In genomic region chr2:233013650-233014049, GRCh38 we compare ENCODE assay signal across 24 cellular contexts. TPM values are rescaled to one million over a fixed set of nuclear protein-coding genes. Genes with fewer than 3 reads are reported as not detected.
DNase-seq lines count a peak whose midpoint lies in the region; ATAC-seq and TF ChIP-seq lines count a peak whose summit lies in the region.
"Had no signal": no experiment of that assay in that cellular context is flagged by ENCODE, and none has a peak within 500 bp of the region (broad histone marks: within the 10 kb centered on the region; RNA-seq: fewer than 3 reads in every experiment).

No MANE protein-coding gene starts in this region.

- TF ChIP-seq CTCF in WTC11 (IDR thresholded peaks at IDR 0.05): no peak
- TF ChIP-seq CTCF in colonic mucosa (IDR thresholded peaks at IDR 0.05): no peak
- TF ChIP-seq CTCF in right lobe of liver (IDR thresholded peaks at IDR 0.05): no peak
- no peak for TF ChIP-seq CTCF in stomach (IDR thresholded peaks at IDR 0.05)

- 11% methylated on average over 1 of the region's 1 CpG for WGBS in right lobe of liver (ENCODE audit: insufficient coverage, low coverage, low lambda C conversion rate, missing lambda C conversion rate)
- 30 to 74% (median 40%) methylated on average over 1 of the region's 1 CpG for WGBS in stomach, 5 donors

- no peaks in the 10 kb centered on the region for H3K36me3 ChIP-seq in colonic mucosa
- H3K36me3 ChIP-seq in right lobe of liver: no peaks in the 10 kb centered on the region
- no peaks in the 10 kb centered on the region for H3K36me3 ChIP-seq in stomach

- CTCF ChIA-PET in WTC11 (lab: Charles Lee) (no interaction called here), T-cell (lab: Charles Lee) (no interaction called here)

- H3K9me3 Mint-ChIP-seq in WTC11: peaks cover 5% of the 10 kb centered on the region
- peaks cover 0 to 6% (median 4%) of the 10 kb centered on the region in 3 donors for H3K9me3 Mint-ChIP-seq in T-cell

- TF ChIP-seq POLR2A in right lobe of liver (IDR thresholded peaks at IDR 0.05) (no peak), stomach (IDR thresholded peaks at IDR 0.05) (no peak)

- H3K9me3 ChIP-seq in colonic mucosa: no peaks in the 10 kb centered on the region
- H3K9me3 ChIP-seq in right lobe of liver: no peaks in the 10 kb centered on the region
- peaks cover 0 to 6% (median 3%) of the 10 kb centered on the region in 4 donors for H3K9me3 ChIP-seq in stomach

- H3K4me3 ChIP-seq in colonic mucosa (no peak overlapping the region), right lobe of liver (peak overlapping the region in 1 of 3 donors; percentile 56), stomach (no peak overlapping the region)
- H3K4me3 ChIP-seq: GM23248 had no signal

- H3K4me1 ChIP-seq in colonic mucosa (no peaks in the 10 kb centered on the region), right lobe of liver (peaks cover 0 to 17% (median 0%) of the 10 kb centered on the region in 4 donors), stomach (peaks cover 0 to 22% (median 10%) of the 10 kb centered on the region in 4 donors)

- H3K9ac ChIP-seq in colonic mucosa (ENCODE audit: low read depth in 2 of 2, low read length in 2 of 2): peak overlapping the region in 1 of 2 donors; percentile 75
- H3K9ac ChIP-seq: GM23248 had no signal

- POLR2A ChIA-PET in WTC11 (lab: Charles Lee): no interaction called here
- POLR2A ChIA-PET in T-cell (lab: Charles Lee): no interaction called here

- H3K27ac Mint-ChIP-seq in WTC11 (no peak overlapping the region), T-cell (no peak overlapping the region)
- H3K27ac Mint-ChIP-seq: CD4-positive, alpha-beta memory T cell had no signal

- no peak overlapping the region for H3K4me3 Mint-ChIP-seq in WTC11
- H3K4me3 Mint-ChIP-seq in T-cell: no peak overlapping the region
- H3K4me3 Mint-ChIP-seq: CD4-positive, alpha-beta memory T cell had no signal

- no peak for ATAC-seq in WTC11
- ATAC-seq in right lobe of liver: no peak
- ATAC-seq in GM21619 (IDR thresholded peaks at IDR 0.05; ENCODE audit: unreplicated experiment): no peak
- no peak for ATAC-seq in T-cell (replicated peaks in 1 of 4)

- H3K27me3 ChIP-seq in colonic mucosa (no peaks in the 10 kb centered on the region), right lobe of liver (no peaks in the 10 kb centered on the region), stomach (no peaks in the 10 kb centered on the region)

- DNase-seq in WTC11 (ENCODE audit: low spot score) (no peak), colonic mucosa (no peak), right lobe of liver (no peak), stomach (no peak), T-cell (no peak), NCI-H446 (lab: John Stamatoyannopoulos, UW) (no peak)
- no peak for DNase-seq in activated CD4-positive, alpha-beta T cell treated with anti-CD3 and anti-CD28 coated beads, Interleukin-2, amount 50 U/mL, for 1 hour
- DNase-seq: 8988T; C1 segment of cervical spinal cord; CD4-positive, alpha-beta memory T cell; COR-L47; DMS53; DMS79 treated with DMSO at 0.1 percent for 48 hours; GF-D8; GM23248; H7; HCEC 1CT had no signal

- H3K36me3 Mint-ChIP-seq in WTC11: no peaks in the 10 kb centered on the region
- no peaks in the 10 kb centered on the region for H3K36me3 Mint-ChIP-seq in T-cell

- H3K4me1 Mint-ChIP-seq in WTC11 (no peaks in the 10 kb centered on the region), T-cell (no peaks in the 10 kb centered on the region)
- H3K4me1 Mint-ChIP-seq: CD4-positive, alpha-beta memory T cell had no signal

- H3K27ac ChIP-seq in colonic mucosa: peak overlapping the region; percentile 85
- H3K27ac ChIP-seq in right lobe of liver: peak overlapping the region in 2 of 3 donors; percentile 83 to 88
- peak overlapping the region in 4 of 5 donors; percentile 76 to 84 (median 83) for H3K27ac ChIP-seq in stomach
- H3K27ac ChIP-seq: GM23248 had no signal

- intact Hi-C loops in colonic mucosa (cut with DNase I) (no loop called here), right lobe of liver (cut with DNase I) (no loop called here), stomach (cut with DNase I; ENCODE audit: low total_unique reads) (no loop called here)

- H3K27me3 Mint-ChIP-seq in WTC11 (ENCODE audit: low read depth): no peaks in the 10 kb centered on the region
- H3K27me3 Mint-ChIP-seq in T-cell: no peaks in the 10 kb centered on the region

- no peak for TF ChIP-seq EP300 in stomach (IDR thresholded peaks at IDR 0.05)

TF ChIP-seq in WTC11, 78 proteins besides CTCF, POLR2A, EP300 and RAD21:
- TF ChIP-seq HMGA2 (CRISPR knock-in tag; IDR thresholded peaks at IDR 0.05) (0 out of 2 replicates have a peak, but pooled peaks have one; percentile 14), ARID4B (CRISPR knock-in tag; IDR thresholded peaks at IDR 0.05; ENCODE audit: borderline replicate concordance) (no peak), GABPB1 (CRISPR knock-in tag; IDR thresholded peaks at IDR 0.05) (no peak), PRDM15 (CRISPR knock-in tag; IDR thresholded peaks at IDR 0.05) (no peak), RORB (CRISPR knock-in tag; IDR thresholded peaks at IDR 0.05) (no peak), ATF1 (CRISPR knock-in tag; IDR thresholded peaks at IDR 0.05) (no peak)

RNA-seq across cellular contexts. Expression of gene NGEF, which starts 0.6 kb away (rescaled TPM):
- total RNA-seq in WTC11 (2021) (4.5 to 6.6 TPM (median 5.4 TPM) in 3 replicates), colonic mucosa (10 to 100 TPM; 25.6 to 34.0 TPM), right lobe of liver (10 to 100 TPM; 16.4 to 20.9 (median 20.2) TPM), stomach (10 to 100 TPM in 3 of 5 donors, 1 to 10 TPM in 2; 4.2 to 30.9 (median 16.9) TPM), T-cell (under 1 TPM in 2 of 5 donors, not detected in 3; 0.09 to 0.19 TPM)
- 1 to 10 TPM; 2.6 to 4.2 (median 3.5) TPM for polyA plus RNA-seq in stomach
- total RNA-seq: CD4-positive, alpha-beta memory T cell had no signal
- polyA plus RNA-seq: CD4-positive, alpha-beta memory T cell; GM23248 had no signal

RNA-seq across cellular contexts. Expression of gene NEU2, which starts 18.8 kb away (rescaled TPM):
- total RNA-seq in WTC11 (2021) (not detected in 3 replicates), colonic mucosa (not detected), right lobe of liver (not detected), stomach (not detected), T-cell (not detected)
- not detected for polyA plus RNA-seq in stomach
- total RNA-seq: A673; Calu3; CD4-positive, alpha-beta memory T cell; Daoy; G401; GM23248; H1; H7 had no signal
- polyA plus RNA-seq: BJ; CD4-positive, alpha-beta memory T cell; GM23248 had no signal

RNA-seq across cellular contexts. Expression of gene INPP5D, which starts 46.5 kb away (rescaled TPM):
- total RNA-seq in WTC11 (2021) (17.2 to 23.7 TPM (median 22.3 TPM) in 3 replicates), colonic mucosa (1 to 10 TPM; 6.5 to 7.1 TPM), right lobe of liver (1 to 10 TPM; 3.5 to 8.1 (median 5.5) TPM), stomach (100 to 1,000 TPM in 1 of 5 donors, 10 to 100 TPM in 2, 1 to 10 TPM in 2; 8.1 to 564 (median 11.2) TPM), T-cell (100 to 1,000 TPM; 108 to 216 (median 135) TPM)
- polyA plus RNA-seq in stomach: 1 to 10 TPM; 3.7 to 5.2 (median 4.7) TPM
- total RNA-seq: Calu3, Daoy, GM23248 had no signal
